In genomic region chr14:55869397-55870049, GRCh38 we compare ENCODE assay signal across 1 cellular context.
TF ChIP-seq lines count a peak whose summit lies in the region.

No MANE protein-coding gene starts in this region.

TF ChIP-seq in HepG2, 621 proteins besides CTCF, POLR2A, EP300 and RAD21 (continued from another document):
- TF ChIP-seq KAT8 (CRISPR knock-in tag; IDR thresholded peaks at IDR 0.05) = no peak
- TF ChIP-seq, protein P1, sequence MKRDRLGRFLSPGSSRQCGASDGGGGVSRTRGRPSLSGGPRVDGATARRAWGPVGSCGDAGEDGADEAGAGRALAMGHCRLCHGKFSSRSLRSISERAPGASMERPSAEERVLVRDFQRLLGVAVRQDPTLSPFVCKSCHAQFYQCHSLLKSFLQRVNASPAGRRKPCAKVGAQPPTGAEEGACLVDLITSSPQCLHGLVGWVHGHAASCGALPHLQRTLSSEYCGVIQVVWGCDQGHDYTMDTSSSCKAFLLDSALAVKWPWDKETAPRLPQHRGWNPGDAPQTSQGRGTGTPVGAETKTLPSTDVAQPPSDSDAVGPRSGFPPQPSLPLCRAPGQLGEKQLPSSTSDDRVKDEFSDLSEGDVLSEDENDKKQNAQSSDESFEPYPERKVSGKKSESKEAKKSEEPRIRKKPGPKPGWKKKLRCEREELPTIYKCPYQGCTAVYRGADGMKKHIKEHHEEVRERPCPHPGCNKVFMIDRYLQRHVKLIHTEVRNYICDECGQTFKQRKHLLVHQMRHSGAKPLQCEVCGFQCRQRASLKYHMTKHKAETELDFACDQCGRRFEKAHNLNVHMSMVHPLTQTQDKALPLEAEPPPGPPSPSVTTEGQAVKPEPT (CRISPR knock-in tag; IDR thresholded peaks at IDR 0.05; ENCODE audit: low read depth) = no peak
